Comparison of ENCODE assay signal across 18 cellular contexts in genomic region chr9:89078860-89079259, GRCh38.
DNase-seq lines count a peak whose midpoint lies in the region; ATAC-seq, FAIRE-seq and TF ChIP-seq lines count a peak whose summit lies in the region.
"Had no signal": no experiment of that assay in that cellular context is flagged by ENCODE, and none has a peak within 500 bp of the region (broad histone marks: within the 10 kb centered on the region; RNA-seq: fewer than 3 reads in every experiment).

No MANE protein-coding gene starts in this region.

- POLR2A ChIA-PET in endothelial cell of umbilical vein (lab: Charles Lee): no interaction called here
- POLR2A ChIA-PET in CD8-positive, alpha-beta memory T cell (lab: Charles Lee): no interaction called here

- H3K36me3 Mint-ChIP-seq in CD8-positive, alpha-beta memory T cell: no peaks in the 10 kb centered on the region
- no peaks in the 10 kb centered on the region for H3K36me3 Mint-ChIP-seq in osteocyte (ENCODE audit: unreplicated experiment)

- no peak overlapping the region for H3K4me3 ChIP-seq in ACC112 (ENCODE audit: low read depth, low read length)
- no peak overlapping the region for H3K4me3 ChIP-seq in endothelial cell of umbilical vein (replicated peaks in 1 of 3; ENCODE audit: insufficient read depth in 1 of 3, low read depth in 1 of 3, low read length in 3 of 3)
- H3K4me3 ChIP-seq in lower lobe of right lung: no peak overlapping the region
- H3K4me3 ChIP-seq in CD8-positive, alpha-beta memory T cell (ENCODE audit: low read length): no peak overlapping the region

- intact Hi-C loops in endothelial cell of umbilical vein (cut with micrococcal nuclease): no loop called here
- intact Hi-C loops in lower lobe of right lung (cut with DNase I): no loop called here

- dilution Hi-C loops in endothelial cell of umbilical vein (cut with MboI; ENCODE audit: extremely low pct_ligation_motif_present, low sequenced_read_pairs): no loop called here

- H3K27me3 ChIP-seq in ACC112 (ENCODE audit: insufficient read depth, low read length) (no peaks in the 10 kb centered on the region), endothelial cell of umbilical vein (ENCODE audit: control insufficient read depth in 2 of 2, insufficient read depth in 2 of 2, low read length in 2 of 2) (no peaks in the 10 kb centered on the region), lower lobe of right lung (ENCODE audit: low read depth) (no peaks in the 10 kb centered on the region)
- no peaks in the 10 kb centered on the region for H3K27me3 ChIP-seq in CD8-positive, alpha-beta memory T cell (ENCODE audit: insufficient read depth, low read length, poor library complexity, severe bottlenecking)

- H3K9me1 ChIP-seq in endothelial cell of umbilical vein (replicated peaks; ENCODE audit: control insufficient read depth, extremely low read depth, insufficient read depth, low read length): no peaks in the 10 kb centered on the region

- no peaks in the 10 kb centered on the region for H3K36me3 ChIP-seq in ACC112 (ENCODE audit: insufficient read depth, low read length)
- no peaks in the 10 kb centered on the region for H3K36me3 ChIP-seq in endothelial cell of umbilical vein (ENCODE audit: control insufficient read depth in 2 of 2, extremely low read depth in 1 of 2, insufficient read depth in 2 of 2, low read length in 2 of 2)
- H3K36me3 ChIP-seq in lower lobe of right lung: no peaks in the 10 kb centered on the region
- H3K36me3 ChIP-seq in CD8-positive, alpha-beta memory T cell (ENCODE audit: insufficient read depth, low read length): no peaks in the 10 kb centered on the region

- CTCF ChIA-PET in endothelial cell of umbilical vein (lab: Charles Lee): interaction anchor here (1.1 to 1.8 kb wide), 4 partner anchors 9 to 200 kb away, joined by 3 to 7 read pairs (median 4); no protein-coding TSS in a partner anchor
- CTCF ChIA-PET in CD8-positive, alpha-beta memory T cell (lab: Charles Lee): no interaction called here

- H3K27me3 Mint-ChIP-seq in CD8-positive, alpha-beta memory T cell: peaks cover 11 to 46% of the 10 kb centered on the region in 2 donors
- H3K27me3 Mint-ChIP-seq in osteocyte (ENCODE audit: unreplicated experiment): no peaks in the 10 kb centered on the region

- peaks cover 0 to 4% (median 4%) of the 10 kb centered on the region in 3 donors for H3K4me1 Mint-ChIP-seq in CD8-positive, alpha-beta memory T cell
- no peaks in the 10 kb centered on the region for H3K4me1 Mint-ChIP-seq in osteocyte (ENCODE audit: unreplicated experiment)
- H3K4me1 Mint-ChIP-seq: activated CD4-positive, alpha-beta memory T cell treated with anti-CD3 and anti-CD28 coated beads, Interleukin-2, amount 10 ng/mL, durations not matched to agents 7 days and 5 days had no signal

- peak overlapping the region; percentile 31 for H3K4me2 ChIP-seq in endothelial cell of umbilical vein (ENCODE audit: insufficient read depth, low read length)

- H3K9me3 ChIP-seq in endothelial cell of umbilical vein (replicated peaks; ENCODE audit: control insufficient read depth, insufficient read depth, low read length) (no peaks in the 10 kb centered on the region), lower lobe of right lung (no peaks in the 10 kb centered on the region)
- no peaks in the 10 kb centered on the region for H3K9me3 ChIP-seq in CD8-positive, alpha-beta memory T cell (ENCODE audit: low read length)

- no peak overlapping the region for H3K27ac Mint-ChIP-seq in CD8-positive, alpha-beta memory T cell
- H3K27ac Mint-ChIP-seq in osteocyte (ENCODE audit: unreplicated experiment): no peak overlapping the region
- H3K27ac Mint-ChIP-seq: activated CD4-positive, alpha-beta memory T cell treated with anti-CD3 and anti-CD28 coated beads, Interleukin-2, amount 10 ng/mL, durations not matched to agents 7 days and 5 days had no signal

- no TSS peak for BruUV-seq in endothelial cell of umbilical vein (replicated peaks; lab: Mats Ljungman, UMichigan)

- H3K27ac ChIP-seq in ACC112 (ENCODE audit: low read depth, low read length) (peak overlapping the region; percentile 90), endothelial cell of umbilical vein (ENCODE audit: insufficient read depth, low read depth, low read length) (no peak overlapping the region), lower lobe of right lung (peak overlapping the region; percentile 57)
- H3K27ac ChIP-seq in CD8-positive, alpha-beta memory T cell (ENCODE audit: low read depth, low read length): no peak overlapping the region

- H3K4me3 Mint-ChIP-seq in CD8-positive, alpha-beta memory T cell: no peak overlapping the region
- no peak overlapping the region for H3K4me3 Mint-ChIP-seq in osteocyte (ENCODE audit: unreplicated experiment)
- H3K4me3 Mint-ChIP-seq: activated CD4-positive, alpha-beta memory T cell treated with anti-CD3 and anti-CD28 coated beads, Interleukin-2, amount 10 ng/mL, durations not matched to agents 7 days and 5 days had no signal

- TF ChIP-seq CTCF in endothelial cell of umbilical vein (IDR thresholded peaks at IDR 0.05; ENCODE audit: extremely low read depth in 1 of 2, insufficient read depth in 1 of 2, low read depth in 1 of 2, low read length in 2 of 2): no peak
- TF ChIP-seq CTCF in lower lobe of right lung (IDR thresholded peaks at IDR 0.05): no peak
- no peak for TF ChIP-seq CTCF in osteocyte (IDR thresholded peaks at IDR 0.05)

- H3K79me2 ChIP-seq in ACC112 (ENCODE audit: control insufficient read depth, insufficient read depth, low read length, unreplicated experiment): no peaks in the 10 kb centered on the region
- H3K79me2 ChIP-seq in endothelial cell of umbilical vein (ENCODE audit: control insufficient read depth, insufficient read depth, low read length): no peaks in the 10 kb centered on the region

- no peak overlapping the region for H3K9ac ChIP-seq in endothelial cell of umbilical vein (replicated peaks; ENCODE audit: extremely low read depth, insufficient read depth, low read length)

- TF ChIP-seq POLR2A in endothelial cell of umbilical vein (IDR thresholded peaks at IDR 0.05; ENCODE audit: low read depth, low read length): no peak

- peaks cover 23% of the 10 kb centered on the region for H3K4me1 ChIP-seq in ACC112 (ENCODE audit: control insufficient read depth, insufficient read depth, low read length, unreplicated experiment)
- H3K4me1 ChIP-seq in endothelial cell of umbilical vein (ENCODE audit: control insufficient read depth, extremely low read depth, insufficient read depth, low read length): peaks cover 13% of the 10 kb centered on the region
- H3K4me1 ChIP-seq in lower lobe of right lung: no peaks in the 10 kb centered on the region
- no peaks in the 10 kb centered on the region for H3K4me1 ChIP-seq in CD8-positive, alpha-beta memory T cell (ENCODE audit: insufficient read depth, low read length)

- no peak for FAIRE-seq in endothelial cell of umbilical vein (lab: Jason Lieb, UNC)

- no peaks in the 10 kb centered on the region for H4K20me1 ChIP-seq in endothelial cell of umbilical vein (replicated peaks; ENCODE audit: control insufficient read depth, extremely low read depth, insufficient read depth, low read length)

- peaks cover 0 to 3% (median 0%) of the 10 kb centered on the region in 5 donors for H3K9me3 Mint-ChIP-seq in CD8-positive, alpha-beta memory T cell
- no peaks in the 10 kb centered on the region for H3K9me3 Mint-ChIP-seq in osteocyte (ENCODE audit: unreplicated experiment)
- H3K9me3 Mint-ChIP-seq: activated CD4-positive, alpha-beta memory T cell treated with anti-CD3 and anti-CD28 coated beads, Interleukin-2, amount 10 ng/mL, durations not matched to agents 7 days and 5 days had no signal

- peak; percentile 56 to 64 for ATAC-seq in lower lobe of right lung
- ATAC-seq in GM21619 (IDR thresholded peaks at IDR 0.05; ENCODE audit: unreplicated experiment): no peak

- DNase-seq in HS-5 (ENCODE audit: low read depth): peak; percentile 29
- DNase-seq in endothelial cell of umbilical vein (ENCODE audit: low read depth, low spot score): peak; percentile 86
- DNase-seq in lower lobe of right lung: no peak
- no peak for DNase-seq in CD8-positive, alpha-beta memory T cell
- no peak for DNase-seq in osteocyte (ENCODE audit: extremely low spot score, unreplicated experiment)
- no peak for DNase-seq in 8988T
- DNase-seq: activated CD4-positive, alpha-beta memory T cell treated with anti-CD3 and anti-CD28 coated beads, Interleukin-2, amount 10 ng/mL, durations not matched to agents 7 days and 5 days; activated effector memory CD4-positive, alpha-beta T cell treated with Interleukin-2 at 50 U/mL for 16 hours; AML-193; central memory CD4-positive, alpha-beta T cell; DMS153; KBM-7; NCI-H2029; NCI-H82; nucleus accumbens; stimulated activated CD4-positive, alpha-beta T cell treated with anti-CD3 and anti-CD28 coated beads, Interleukin-15, amount 100 ng/mL, for 24 hours had no signal

- H2AFZ ChIP-seq in ACC112 (ENCODE audit: low read length, unreplicated experiment) (peak overlapping the region; percentile 61), endothelial cell of umbilical vein (ENCODE audit: low read depth, low read length) (no peak overlapping the region)

TF ChIP-seq in endothelial cell of umbilical vein, 7 proteins besides CTCF, POLR2A, EP300 and RAD21:
- peak; percentile 52 for TF ChIP-seq FOS (IDR thresholded peaks at IDR 0.05; ENCODE audit: borderline replicate concordance, insufficient read depth, low read length)
- TF ChIP-seq POLR2AphosphoS5 (IDR thresholded peaks at IDR 0.05; ENCODE audit: insufficient read depth, low read depth, low read length): no peak
- peak; percentile 19 for TF ChIP-seq JUN (IDR thresholded peaks at IDR 0.05; ENCODE audit: borderline replicate concordance, insufficient read depth, insufficient read length, low read depth)

Comparison
In these comparisons a context has a peak if more than half of its experiments do, and no peak if none do; other contexts are left out.
1. H3K27ac ChIP-seq: peak in ACC112 (single experiment) and lower lobe of right lung (single experiment); none in endothelial cell of umbilical vein (single experiment) and CD8-positive, alpha-beta memory T cell (single experiment).
2. DNase-seq: peak in HS-5 (single experiment) and endothelial cell of umbilical vein (single experiment); none in lower lobe of right lung (single experiment), CD8-positive, alpha-beta memory T cell (0 of 5), osteocyte (single experiment) and 8988T (single experiment).